Comparison of ENCODE assay signal across 24 cellular contexts in the genomic region with DNA sequence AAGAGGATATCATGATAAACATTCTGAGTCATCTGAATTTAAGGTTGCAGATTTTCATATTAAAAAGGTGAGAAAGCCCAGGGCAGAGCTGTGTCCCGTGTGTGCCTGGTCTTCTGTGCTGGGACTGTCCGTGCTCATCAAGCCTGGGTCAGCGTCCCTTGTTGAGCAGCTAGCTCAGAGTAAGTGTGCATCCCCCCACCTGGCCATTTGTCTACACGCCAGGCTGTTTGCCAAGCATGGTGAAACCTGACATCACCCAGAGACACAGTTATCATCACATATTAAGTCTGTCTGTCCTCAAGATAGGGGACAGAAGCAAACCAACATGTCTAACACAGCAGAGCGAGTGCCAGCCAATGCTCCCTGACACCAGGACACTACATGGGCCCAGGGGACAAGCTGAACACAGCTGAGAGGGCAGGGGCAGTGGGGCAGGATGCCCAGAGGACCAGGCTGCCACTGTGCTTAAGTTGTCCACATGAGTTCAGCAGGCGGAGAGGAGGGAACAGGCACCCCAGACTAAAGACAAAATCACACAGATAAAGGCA.
"Had no signal": no experiment of that assay in that cellular context is flagged by ENCODE, and none has a peak within 500 bp of the region (broad histone marks: within the 10 kb centered on the region; RNA-seq: fewer than 3 reads in every experiment).

No MANE protein-coding gene starts in this region.

- H3K27ac Mint-ChIP-seq: activated B cell treated with CpG ODN at 0.5 μM for 24 hours; activated CD4-positive, alpha-beta memory T cell treated with anti-CD3 and anti-CD28 coated beads for 36 hours; activated CD4-positive, alpha-beta T cell treated with anti-CD3 and anti-CD28 coated beads, Interleukin-2, amount 10 ng/mL, durations not matched to agents 7 days and 5 days; activated naive CD4-positive, alpha-beta T cell treated with anti-CD3 and anti-CD28 coated beads, Interleukin-2, amount 50 U/mL, for 72 hours; activated naive CD8-positive, alpha-beta T cell treated with anti-CD3 and anti-CD28 coated beads, Interleukin-2, amount 50 U/mL, for 24 hours; T-helper 1 cell treated with Interleukin-12 subunit alpha and Interleukin-12 subunit beta and Interleukin-4 antibody, amounts not matched to agents 30 μg/mL and 1 μg/mL, for 36 hours had no signal

- H3K9me3 Mint-ChIP-seq: activated B cell treated with CpG ODN at 0.5 μM for 24 hours; activated CD4-positive, alpha-beta memory T cell treated with anti-CD3 and anti-CD28 coated beads for 36 hours; activated CD4-positive, alpha-beta T cell treated with anti-CD3 and anti-CD28 coated beads, Interleukin-2, amount 10 ng/mL, durations not matched to agents 7 days and 5 days; activated naive CD4-positive, alpha-beta T cell treated with anti-CD3 and anti-CD28 coated beads, Interleukin-2, amount 50 U/mL, for 72 hours; activated naive CD8-positive, alpha-beta T cell treated with anti-CD3 and anti-CD28 coated beads, Interleukin-2, amount 50 U/mL, for 24 hours; activated T-cell treated with anti-CD3 and anti-CD28 coated beads, Interleukin-2, amount 50 U/mL, for 4 hours; T-helper 1 cell treated with Interleukin-12 subunit alpha and Interleukin-12 subunit beta and Interleukin-4 antibody, amounts not matched to agents 30 μg/mL and 1 μg/mL, for 36 hours had no signal

- DNase-seq: activated B cell treated with CpG ODN at 0.5 μM for 24 hours; activated CD4-positive, alpha-beta memory T cell treated with anti-CD3 and anti-CD28 coated beads for 36 hours; activated CD4-positive, alpha-beta T cell treated with anti-CD3 and anti-CD28 coated beads, Interleukin-2, amount 10 ng/mL, durations not matched to agents 7 days and 5 days; activated CD8-positive, alpha-beta memory T cell treated with anti-CD3 and anti-CD28 coated beads for 24 hours; activated effector memory CD4-positive, alpha-beta T cell treated with anti-CD3 and anti-CD28 coated beads, Interleukin-2, amount 50 U/mL, for 16 hours; activated naive CD4-positive, alpha-beta T cell treated with Interleukin-2 at 50 U/mL for 16 hours; activated naive CD8-positive, alpha-beta T cell treated with anti-CD3 and anti-CD28 coated beads, Interleukin-2, amount 50 U/mL, for 24 hours; activated T-cell treated with anti-CD3 and anti-CD28 coated beads, Interleukin-2, amount 50 U/mL, for 4 hours; amniotic stem cell; body of pancreas; NCI-H1092; NCI-H1417; NCI-H1930; NCI-H2171; NCI-H226; NCI-H526 treated with DMSO at 0.1 percent for 48 hours; PC-9; SJCRH30; T-helper 9 cell had no signal

- H3K4me1 Mint-ChIP-seq: activated B cell treated with CpG ODN at 0.5 μM for 24 hours; activated CD4-positive, alpha-beta T cell treated with anti-CD3 and anti-CD28 coated beads, Interleukin-2, amount 10 ng/mL, durations not matched to agents 7 days and 5 days; activated naive CD8-positive, alpha-beta T cell treated with anti-CD3 and anti-CD28 coated beads, Interleukin-2, amount 50 U/mL, for 24 hours had no signal

- H3K4me1 ChIP-seq: ascending aorta, body of pancreas, SJCRH30 had no signal

- H3K36me3 Mint-ChIP-seq: activated CD4-positive, alpha-beta memory T cell treated with anti-CD3 and anti-CD28 coated beads for 36 hours; activated naive CD4-positive, alpha-beta T cell treated with anti-CD3 and anti-CD28 coated beads, Interleukin-2, amount 50 U/mL, for 72 hours had no signal

- ATAC-seq: activated naive CD4-positive, alpha-beta T cell treated with anti-CD3 and anti-CD28 coated beads, Interleukin-2, amount 50 U/mL, for 72 hours; activated naive CD8-positive, alpha-beta T cell treated with anti-CD3 and anti-CD28 coated beads, Interleukin-2, amount 50 U/mL, for 24 hours; activated T-cell treated with anti-CD3 and anti-CD28 coated beads, Interleukin-2, amount 50 U/mL, for 4 hours; body of pancreas; HepG2 had no signal

- H3K27ac ChIP-seq: ascending aorta, body of pancreas, KMS-11, PC-9, SJCRH30 had no signal

- H3K9me3 ChIP-seq: ascending aorta, body of pancreas, SJCRH30 had no signal

- H3K36me3 ChIP-seq: ascending aorta, SJCRH30 had no signal

- H3K4me3 ChIP-seq: ascending aorta, body of pancreas, PC-9, SJCRH30 had no signal

- H3K27me3 ChIP-seq: ascending aorta, body of pancreas had no signal

- H3K4me3 Mint-ChIP-seq: activated B cell treated with CpG ODN at 0.5 μM for 24 hours; activated CD4-positive, alpha-beta memory T cell treated with anti-CD3 and anti-CD28 coated beads for 36 hours; activated CD4-positive, alpha-beta T cell treated with anti-CD3 and anti-CD28 coated beads, Interleukin-2, amount 10 ng/mL, durations not matched to agents 7 days and 5 days; activated naive CD8-positive, alpha-beta T cell treated with anti-CD3 and anti-CD28 coated beads, Interleukin-2, amount 50 U/mL, for 24 hours; activated T-cell treated with anti-CD3 and anti-CD28 coated beads, Interleukin-2, amount 50 U/mL, for 4 hours; T-helper 1 cell treated with Interleukin-12 subunit alpha and Interleukin-12 subunit beta and Interleukin-4 antibody, amounts not matched to agents 30 μg/mL and 1 μg/mL, for 36 hours had no signal
